In genomic region chr7:117130262-117130661, GRCh38 we compare ENCODE assay signal across 23 cellular contexts.
"Had no signal": no experiment of that assay in that cellular context is flagged by ENCODE, and none has a peak within 500 bp of the region (broad histone marks: within the 10 kb centered on the region; RNA-seq: fewer than 3 reads in every experiment).

No MANE protein-coding gene starts in this region.

- H3K9me3 ChIP-seq: adrenal gland, SJCRH30 had no signal

- H3K36me3 ChIP-seq: adrenal gland had no signal

- H3K27ac ChIP-seq: adrenal gland, RWPE1, SJCRH30 had no signal

- ATAC-seq: activated CD4-positive, CD25-positive, alpha-beta regulatory T cell treated with anti-CD3 and anti-CD28 coated beads, Interleukin-2, amount 50 U/mL, for 24 hours; activated CD8-positive, alpha-beta T cell treated with anti-CD3 and anti-CD28 coated beads for 36 hours; activated T-cell treated with anti-CD3 and anti-CD28 coated beads, Interleukin-2, amount 50 U/mL, for 72 hours; Panc1 had no signal

- H3K27me3 ChIP-seq: adrenal gland, SJCRH30 had no signal

- DNase-seq: activated CD4-positive, alpha-beta T cell treated with anti-CD3 and anti-CD28 coated beads for 4 hours; activated CD8-positive, alpha-beta memory T cell treated with anti-CD3 and anti-CD28 coated beads, Interleukin-2, amount 50 U/mL, for 4 hours; activated CD8-positive, alpha-beta T cell treated with anti-CD3 and anti-CD28 coated beads for 36 hours; activated gamma-delta T cell treated with Interleukin-2 at 50 U/mL for 16 hours; activated naive CD4-positive, alpha-beta T cell treated with anti-CD3 and anti-CD28 coated beads, Interleukin-2, amount 10 ng/mL, durations not matched to agents 7 days and 5 days; activated naive CD8-positive, alpha-beta T cell treated with anti-CD3 and anti-CD28 coated beads for 36 hours; activated T-cell treated with anti-CD3 and anti-CD28 coated beads, Interleukin-2, amount 50 U/mL, for 72 hours; adrenal gland; anterior cingulate cortex; NCI-H1092; NCI-H1417; NCI-H1694; NCI-H2029 treated with DMSO at 0.1 percent for 48 hours; NCI-H345; NCI-H510A treated with DMSO at 0.1 percent for 48 hours; NCI-H69; NK-92 treated with Interleukin-12 subunit alpha and Interleukin-12 subunit beta, amount 100 ng/mL, for 24 hours; OCI-M1; Right ventricle myocardium superior; SJCRH30 had no signal

- H3K4me3 ChIP-seq: adrenal gland, SJCRH30 had no signal
